8 cellular contexts compared by ENCODE assay signal in the genomic region with DNA sequence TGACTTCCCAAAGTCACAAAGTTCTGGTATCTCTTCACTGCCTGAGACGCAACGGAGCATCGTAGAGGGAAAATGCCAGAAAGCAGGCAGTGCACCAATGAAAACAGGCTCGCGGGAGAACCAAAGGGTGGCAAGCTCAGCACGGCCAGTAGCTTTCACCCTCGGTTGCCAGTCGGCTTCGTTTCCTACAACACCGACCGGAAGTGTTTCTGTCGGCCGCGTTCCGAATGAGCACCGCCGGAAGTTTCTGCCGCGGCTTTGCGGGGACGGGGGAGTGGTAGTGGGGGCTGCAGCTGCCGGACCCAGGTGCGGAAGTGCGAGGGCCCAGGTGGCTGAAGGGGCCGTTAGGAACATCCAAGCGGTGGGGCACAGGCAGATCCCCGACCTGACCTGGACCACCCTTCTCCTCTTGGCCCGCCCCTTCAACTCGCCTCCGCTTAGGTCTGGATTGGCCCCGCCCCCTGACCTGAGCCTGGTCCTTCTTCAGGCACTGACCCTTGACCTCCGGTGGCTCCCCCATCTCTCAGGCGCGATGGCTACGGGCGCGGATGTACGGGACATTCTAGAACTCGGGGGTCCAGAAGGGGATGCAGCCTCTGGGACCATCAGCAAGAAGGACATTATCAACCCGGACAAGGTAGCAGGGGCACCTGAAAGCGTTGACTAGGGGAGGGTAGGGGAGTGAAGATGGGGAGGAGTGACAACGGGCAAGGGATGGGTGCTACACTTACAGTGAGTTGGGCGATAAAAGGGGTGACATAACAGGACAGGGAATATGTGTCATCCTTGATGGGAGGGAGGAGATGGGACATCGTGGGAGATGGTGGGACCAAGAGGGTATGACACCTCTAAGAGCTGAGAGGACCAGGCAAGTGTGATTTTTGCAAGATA. TPM values are rescaled to one million over a fixed set of nuclear protein-coding genes. Genes with fewer than 3 reads are reported as not detected.
A peak's percentile ranks its signal among the peaks of the same experiment; 100 is the strongest.
DNase-seq lines count a peak whose midpoint lies in the region; ATAC-seq and TF ChIP-seq lines count a peak whose summit lies in the region.

A gene with protein sequence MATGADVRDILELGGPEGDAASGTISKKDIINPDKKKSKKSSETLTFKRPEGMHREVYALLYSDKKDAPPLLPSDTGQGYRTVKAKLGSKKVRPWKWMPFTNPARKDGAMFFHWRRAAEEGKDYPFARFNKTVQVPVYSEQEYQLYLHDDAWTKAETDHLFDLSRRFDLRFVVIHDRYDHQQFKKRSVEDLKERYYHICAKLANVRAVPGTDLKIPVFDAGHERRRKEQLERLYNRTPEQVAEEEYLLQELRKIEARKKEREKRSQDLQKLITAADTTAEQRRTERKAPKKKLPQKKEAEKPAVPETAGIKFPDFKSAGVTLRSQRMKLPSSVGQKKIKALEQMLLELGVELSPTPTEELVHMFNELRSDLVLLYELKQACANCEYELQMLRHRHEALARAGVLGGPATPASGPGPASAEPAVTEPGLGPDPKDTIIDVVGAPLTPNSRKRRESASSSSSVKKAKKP (plus strand): TSS at position 250 of the 891 bp plus-strand sequence. CDS start 283 bp downstream, at position 533.

- peak within 1 kb of the TSS; percentile 94 for H3K4me3 Mint-ChIP-seq in activated T-cell treated with anti-CD3 and anti-CD28 coated beads, Interleukin-2, amount 50 U/mL, for 4 hours

- H3K9me3 Mint-ChIP-seq in activated T-cell treated with anti-CD3 and anti-CD28 coated beads, Interleukin-2, amount 50 U/mL, for 4 hours = no peaks in the 10 kb centered on the region

- H3K27ac ChIP-seq in Panc1 (ENCODE audit: low read length) = peak within 1 kb of the TSS; percentile 91
- H3K27ac ChIP-seq in esophagus muscularis mucosa (replicated peaks in 1 of 4) = peak within 1 kb of the TSS; percentile 79 to 84 (median 82)
- peak within 1 kb of the TSS; percentile 70 for H3K27ac ChIP-seq in muscle layer of duodenum (ENCODE audit: low read length)

- TF ChIP-seq EP300 in esophagus muscularis mucosa (IDR thresholded peaks at IDR 0.05) = no peak

- H3K9me3 ChIP-seq in Panc1 (ENCODE audit: control insufficient read depth, insufficient read depth, low read depth, low read length) (no peaks in the 10 kb centered on the region), esophagus muscularis mucosa (no peaks in the 10 kb centered on the region), muscle layer of duodenum (ENCODE audit: control insufficient read depth in 1 of 2, low read length in 2 of 2) (no peaks in the 10 kb centered on the region)

- POLR2A ChIA-PET in Panc1 (lab: Charles Lee) = no interaction called here

- H3K36me3 ChIP-seq in Panc1 (ENCODE audit: control insufficient read depth, insufficient read depth, low read length) (peaks cover 13% of the 10 kb centered on the region; the same call in 1 of the 2 replicates), esophagus muscularis mucosa (peaks cover 3 to 40% (median 30%) of the 10 kb centered on the region in 4 donors), muscle layer of duodenum (ENCODE audit: control insufficient read depth in 1 of 2, insufficient read depth in 2 of 2, low read length in 2 of 2) (peaks cover 6 to 21% of the 10 kb centered on the region in 2 donors)

- intact Hi-C loops in Panc1 (cut with micrococcal nuclease; ENCODE audit: unreplicated experiment) (no loop called here), esophagus muscularis mucosa (cut with DNase I) (loop anchor here (10.0 kb wide), 2 partner anchors 141 to 441 kb away; a partner anchor contains a TSS)

- in situ Hi-C loops in KBM-7 (cut with MboI; ENCODE audit: low pct_unique_long_range_greater_than_20kb, low sequenced_read_pairs) (no loop called here), Panc1 (cut with HindIII; ENCODE audit: low pct_unique_long_range_greater_than_20kb, low sequenced_read_pairs) (no loop called here)

- no peaks in the 10 kb centered on the region for H3K27me3 ChIP-seq in Panc1 (ENCODE audit: control insufficient read depth, insufficient read depth, low read length)
- H3K27me3 ChIP-seq in esophagus muscularis mucosa = no peaks in the 10 kb centered on the region
- H3K27me3 ChIP-seq in muscle layer of duodenum (ENCODE audit: low read depth, low read length) = no peaks in the 10 kb centered on the region

- ATAC-seq in GM21526 (IDR thresholded peaks at IDR 0.05; ENCODE audit: low FRiP score, unreplicated experiment) = peak; percentile 59
- peak; percentile 93 for ATAC-seq in Panc1
- peak; percentile 86 to 87 for ATAC-seq in activated T-cell treated with anti-CD3 and anti-CD28 coated beads, Interleukin-2, amount 50 U/mL, for 4 hours

- H3K27me3 Mint-ChIP-seq in activated T-cell treated with anti-CD3 and anti-CD28 coated beads, Interleukin-2, amount 50 U/mL, for 4 hours (ENCODE audit: low read depth) = no peaks in the 10 kb centered on the region

- CTCF ChIA-PET in Panc1 (lab: Charles Lee) = no interaction called here

- under 1% methylated on average over 23 of the region's 44 CpGs for WGBS in esophagus muscularis mucosa

- TF ChIP-seq POLR2A in esophagus muscularis mucosa (IDR thresholded peaks at IDR 0.05; ENCODE audit: low read depth) = no peak

- H3K4me1 Mint-ChIP-seq in activated T-cell treated with anti-CD3 and anti-CD28 coated beads, Interleukin-2, amount 50 U/mL, for 4 hours (ENCODE audit: low read depth) = peaks cover 37% of the 10 kb centered on the region

- BruUV-seq in Panc1 (replicated peaks; lab: Mats Ljungman, UMichigan) = TSS peak; percentile 79

- TF ChIP-seq CTCF in Panc1 (IDR thresholded peaks at IDR 0.05) (no peak), esophagus muscularis mucosa (IDR thresholded peaks at IDR 0.05) (peak in 2 of 3 experiments; percentile 30 to 59)

- peaks cover 11% of the 10 kb centered on the region for H3K4me1 ChIP-seq in Panc1 (ENCODE audit: control insufficient read depth, insufficient read depth, low read length)
- H3K4me1 ChIP-seq in esophagus muscularis mucosa = peaks cover 16 to 33% (median 27%) of the 10 kb centered on the region in 4 donors
- peaks cover 8 to 23% of the 10 kb centered on the region in 2 donors for H3K4me1 ChIP-seq in muscle layer of duodenum (ENCODE audit: control insufficient read depth in 1 of 2, insufficient read depth in 2 of 2, low read length in 2 of 2)

- DNase-seq in COLO829 (ENCODE audit: low spot score) (peak; percentile 72), KBM-7 (peak; percentile 91), Panc1 (ENCODE audit: low read depth, low spot score) (peak; percentile 43), esophagus muscularis mucosa (ENCODE audit: extremely low spot score) (peak; percentile 96)
- DNase-seq in activated T-cell treated with anti-CD3 and anti-CD28 coated beads, Interleukin-2, amount 50 U/mL, for 4 hours = peak; percentile 83
- DNase-seq in stimulated activated CD8-positive, alpha-beta memory T cell treated with anti-CD3 and anti-CD28 coated beads, Interleukin-7, amount 100 ng/mL, for 24 hours (ENCODE audit: low read depth) = peak; percentile 75

- H3K36me3 Mint-ChIP-seq in activated T-cell treated with anti-CD3 and anti-CD28 coated beads, Interleukin-2, amount 50 U/mL, for 4 hours (ENCODE audit: insufficient read depth) = peaks cover 3% of the 10 kb centered on the region

- H3K4me3 ChIP-seq in Panc1 (ENCODE audit: low read depth in 2 of 2, low read length in 2 of 2) (peak within 1 kb of the TSS; percentile 93 to 98), esophagus muscularis mucosa (peak within 1 kb of the TSS; percentile 83 to 98 (median 90)), muscle layer of duodenum (ENCODE audit: low read depth in 1 of 2, low read length in 2 of 2) (peak within 1 kb of the TSS; percentile 89 to 98)

RNA-seq across cellular contexts. Expression of the gene that starts here (rescaled TPM):
- 52.9 TPM for total RNA-seq in Panc1 (2021; ENCODE audit: unreplicated experiment)
- polyA plus RNA-seq in Panc1 (2012; ENCODE audit: insufficient read length) = 62.6 TPM
- total RNA-seq in activated T-cell treated with anti-CD3 and anti-CD28 coated beads, Interleukin-2, amount 50 U/mL, for 4 hours = 10 to 100 TPM; 40.4 to 50.5 (median 43.2) TPM
- total RNA-seq in esophagus muscularis mucosa = 10 to 100 TPM; 24.0 to 34.6 (median 30.4) TPM

Comparison
In these comparisons a context has a peak if more than half of its experiments do, and no peak if none do; other contexts are left out.
1. Peak in every context shown above with its lines: DNase-seq, ATAC-seq, H3K4me3 ChIP-seq and H3K27ac ChIP-seq.
2. DNase-seq: peak in every context shown above with its lines; median percentile 96 in esophagus muscularis mucosa; 91 in KBM-7; 83 in activated T-cell treated with anti-CD3 and anti-CD28 coated beads, Interleukin-2, amount 50 U/mL, for 4 hours; 75 in stimulated activated CD8-positive, alpha-beta memory T cell treated with anti-CD3 and anti-CD28 coated beads, Interleukin-7, amount 100 ng/mL, for 24 hours; 72 in COLO829; 43 in Panc1.